Comparison of ENCODE assay signal across 25 cellular contexts in genomic region chr2:215431290-215431689, GRCh38. TPM values are rescaled to one million over a fixed set of nuclear protein-coding genes. Genes with fewer than 3 reads are reported as not detected.
A peak's percentile ranks its signal among the peaks of the same experiment; 100 is the strongest.
DNase-seq lines count a peak whose midpoint lies in the region; ATAC-seq, FAIRE-seq and TF ChIP-seq lines count a peak whose summit lies in the region.
"Had no signal": no experiment of that assay in that cellular context is flagged by ENCODE, and none has a peak within 500 bp of the region (broad histone marks: within the 10 kb centered on the region; RNA-seq: fewer than 3 reads in every experiment).

No MANE protein-coding gene starts in this region.

- H2AFZ ChIP-seq in astrocyte (ENCODE audit: low read depth, low read length) = no peak overlapping the region

- CTCF ChIA-PET in AG04449 (lab: Yijun Ruan, JAX) = interaction anchor here (0.9 to 3.1 kb wide), 4 partner anchors 96 to 489 kb away, joined by 3 to 21 read pairs (median 6); no protein-coding TSS in a partner anchor

- intact Hi-C loops in left colon (cut with DNase I, micrococcal nuclease) = no loop called here

- POLR2A ChIA-PET in AG04449 (lab: Yijun Ruan, JAX) = interaction anchor here (0.7 to 3.7 kb wide), 24 partner anchors 8 to 487 kb away, joined by 3 to 32 read pairs (median 3); no protein-coding TSS in a partner anchor

- H3K4me3 ChIP-seq in AG04449 (ENCODE audit: low read depth, low read length) = peak overlapping the region; percentile 91
- peak overlapping the region; percentile 99 for H3K4me3 ChIP-seq in astrocyte (ENCODE audit: insufficient read depth, low read depth, low read length)
- peak overlapping the region; percentile 90 for H3K4me3 ChIP-seq in fibroblast of pulmonary artery (replicated peaks; ENCODE audit: low read depth, low read length)
- H3K4me3 ChIP-seq: K562 had no signal

- FAIRE-seq in astrocyte (lab: Jason Lieb, UNC) = no peak
- FAIRE-seq: islet of Langerhans, K562 had no signal

- no peak for DNase-seq in AG04449 (ENCODE audit: low read depth, low spot score)
- DNase-seq in astrocyte (ENCODE audit: low read depth) = no peak
- peak; percentile 42 for DNase-seq in fibroblast of pulmonary artery (ENCODE audit: low read depth)
- no peak for DNase-seq in progenitor cell of endocrine pancreas (ENCODE audit: low spot score, unreplicated experiment)
- no peak for DNase-seq in AG08395 (ENCODE audit: low spot score)
- no peak for DNase-seq in left colon
- DNase-seq: activated CD4-positive, alpha-beta T cell treated with anti-CD3 and anti-CD28 coated beads, Interleukin-2, amount 50 U/mL, for 1 hour; activated CD8-positive, alpha-beta memory T cell treated with anti-CD3 and anti-CD28 coated beads, Interleukin-2, amount 50 U/mL, for 48 hours; AML-193; anterior cingulate cortex; COR-L47; dermis blood vessel endothelial cell; H9; NCI-H1048; NCI-H2081 treated with DMSO at 0.1 percent for 48 hours; NCI-H524 treated with DMSO at 0.1 percent for 48 hours; Right ventricle myocardium superior; stimulated activated CD4-positive, alpha-beta T cell treated with anti-CD3 and anti-CD28 coated beads, Interleukin-15, amount 100 ng/mL, for 24 hours; stimulated activated naive B cell treated with anti-CD40 and anti-IgM and Interleukin-4, amounts not matched to agents 10 μg/mL and 1 μg/mL and 100 μg/mL, for 72 hours had no signal

- H3K27ac Mint-ChIP-seq in astrocyte (ENCODE audit: unreplicated experiment) (peak overlapping the region; percentile 99), progenitor cell of endocrine pancreas (peak overlapping the region; percentile 62)
- H3K27ac Mint-ChIP-seq: natural killer cell treated with Interleukin-12 subunit alpha and Interleukin-12 subunit beta and Interleukin-15 and Interleukin-18, amount 100 ng/mL, for 72 hours; stimulated activated naive B cell treated with anti-CD40 and anti-IgM and Interleukin-4, amounts not matched to agents 10 μg/mL and 1 μg/mL and 100 μg/mL, for 72 hours; T-helper 1 cell treated with Interleukin-12 subunit alpha and Interleukin-12 subunit beta and Interleukin-4 antibody, amounts not matched to agents 30 μg/mL and 1 μg/mL, for 36 hours had no signal

- H4K20me1 ChIP-seq in astrocyte (ENCODE audit: insufficient read depth, low read length) = peaks cover 91% of the 10 kb centered on the region

- H3K4me2 ChIP-seq in astrocyte (ENCODE audit: low read length) = peak overlapping the region; percentile 89

- peaks cover 16% of the 10 kb centered on the region for H3K4me1 Mint-ChIP-seq in astrocyte (ENCODE audit: low read depth, unreplicated experiment)
- H3K4me1 Mint-ChIP-seq in progenitor cell of endocrine pancreas (ENCODE audit: low read depth) = peaks cover 41% of the 10 kb centered on the region

- H3K27ac ChIP-seq in astrocyte (ENCODE audit: low read depth, low read length) = peak overlapping the region; percentile 97

- H3K79me2 ChIP-seq in astrocyte (ENCODE audit: insufficient read depth, low read length) = peaks cover 92% of the 10 kb centered on the region

- peaks cover 18% of the 10 kb centered on the region for H3K4me1 ChIP-seq in astrocyte (ENCODE audit: insufficient read depth, low read length)

- no peak for TF ChIP-seq CTCF in AG04449 (IDR thresholded peaks at IDR 0.05; ENCODE audit: insufficient read depth, low read length, missing control alignments)
- TF ChIP-seq CTCF in astrocyte (IDR thresholded peaks at IDR 0.05; ENCODE audit: insufficient read depth, low read depth, low read length) = no peak
- TF ChIP-seq CTCF in fibroblast of pulmonary artery (IDR thresholded peaks at IDR 0.05; ENCODE audit: low read length, missing control alignments) = no peak
- TF ChIP-seq CTCF in progenitor cell of endocrine pancreas (IDR thresholded peaks at IDR 0.05; ENCODE audit: unreplicated experiment) = no peak

- H3K9me3 ChIP-seq in astrocyte (ENCODE audit: insufficient read depth, low read depth, low read length) = no peaks in the 10 kb centered on the region

- ATAC-seq in GM18505 (IDR thresholded peaks at IDR 0.05; ENCODE audit: unreplicated experiment) (no peak), HG02798 (IDR thresholded peaks at IDR 0.05; ENCODE audit: poor library complexity, unreplicated experiment) (no peak), left colon (no peak)
- ATAC-seq: K562; natural killer cell treated with Interleukin-12 subunit alpha and Interleukin-12 subunit beta and Interleukin-15 and Interleukin-18, amount 100 ng/mL, for 72 hours; stimulated activated naive B cell treated with anti-CD40 and anti-IgM and Interleukin-4, amounts not matched to agents 10 μg/mL and 1 μg/mL and 100 μg/mL, for 72 hours had no signal

- H3K36me3 Mint-ChIP-seq in astrocyte (ENCODE audit: low read depth, unreplicated experiment) (peaks cover 70% of the 10 kb centered on the region), progenitor cell of endocrine pancreas (ENCODE audit: insufficient read depth) (peaks cover 62% of the 10 kb centered on the region)
- H3K36me3 Mint-ChIP-seq: natural killer cell treated with Interleukin-12 subunit alpha and Interleukin-12 subunit beta and Interleukin-15 and Interleukin-18, amount 100 ng/mL, for 72 hours; stimulated activated naive B cell treated with anti-CD40 and anti-IgM and Interleukin-4, amounts not matched to agents 10 μg/mL and 1 μg/mL and 100 μg/mL, for 72 hours had no signal

- no peaks in the 10 kb centered on the region for H3K27me3 Mint-ChIP-seq in astrocyte (ENCODE audit: low read depth, unreplicated experiment)
- H3K27me3 Mint-ChIP-seq in progenitor cell of endocrine pancreas = no peaks in the 10 kb centered on the region

- H3K4me3 Mint-ChIP-seq in astrocyte (ENCODE audit: unreplicated experiment) (peak overlapping the region; percentile 99), progenitor cell of endocrine pancreas (ENCODE audit: low read depth) (peak overlapping the region; percentile 49)
- H3K4me3 Mint-ChIP-seq: H9; natural killer cell treated with Interleukin-12 subunit alpha and Interleukin-12 subunit beta and Interleukin-15 and Interleukin-18, amount 100 ng/mL, for 72 hours; stimulated activated naive B cell treated with anti-CD40 and anti-IgM and Interleukin-4, amounts not matched to agents 10 μg/mL and 1 μg/mL and 100 μg/mL, for 72 hours; T-helper 1 cell treated with Interleukin-12 subunit alpha and Interleukin-12 subunit beta and Interleukin-4 antibody, amounts not matched to agents 30 μg/mL and 1 μg/mL, for 36 hours had no signal

- no peaks in the 10 kb centered on the region for H3K9me3 Mint-ChIP-seq in astrocyte (ENCODE audit: unreplicated experiment)
- H3K9me3 Mint-ChIP-seq in progenitor cell of endocrine pancreas (ENCODE audit: low read depth) = no peaks in the 10 kb centered on the region
- H3K9me3 Mint-ChIP-seq: H9; natural killer cell treated with Interleukin-12 subunit alpha and Interleukin-12 subunit beta and Interleukin-15 and Interleukin-18, amount 100 ng/mL, for 72 hours; stimulated activated naive B cell treated with anti-CD40 and anti-IgM and Interleukin-4, amounts not matched to agents 10 μg/mL and 1 μg/mL and 100 μg/mL, for 72 hours; T-helper 1 cell treated with Interleukin-12 subunit alpha and Interleukin-12 subunit beta and Interleukin-4 antibody, amounts not matched to agents 30 μg/mL and 1 μg/mL, for 36 hours had no signal

- TF ChIP-seq POLR2A in GM18505 (IDR thresholded peaks at IDR 0.05; ENCODE audit: borderline replicate concordance, extremely low read depth, insufficient read depth, insufficient read length) = no peak

- H3K36me3 ChIP-seq in astrocyte (ENCODE audit: insufficient read depth, low read length) = peaks cover 81% of the 10 kb centered on the region

- H3K27me3 ChIP-seq in astrocyte (ENCODE audit: insufficient read depth, low read length) = no peaks in the 10 kb centered on the region

- H3K9ac ChIP-seq in astrocyte (ENCODE audit: low read length) = peak overlapping the region; percentile 98

RNA-seq across cellular contexts. Expression of gene FN1, which starts 4.6 kb away (rescaled TPM):
- total RNA-seq in astrocyte = 17,010 and 22,524 TPM in 2 replicates
- 2,640 and 2,744 TPM in 2 replicates for total RNA-seq in progenitor cell of endocrine pancreas
- 100 to 1,000 TPM in 1 of 2 donors, 10 to 100 TPM in 1; 43.4 to 216 TPM for total RNA-seq in left colon

Comparison
In these comparisons a context has a peak if more than half of its experiments do, and no peak if none do; other contexts are left out.
1. RNA of gene FN1, which starts 4.6 kb away (total RNA-seq): 17,010 to 22,524 TPM in astrocyte and 2,640 to 2,744 TPM in progenitor cell of endocrine pancreas; 43.4 to 216 TPM in left colon; every median in the first group is over 10 times any median in the second.
2. Peak in every context shown above with its lines, with median percentiles within 50 percentile points of each other: H3K4me3 ChIP-seq.